In genomic region chr10:96930469-96930868, GRCh38 we compare ENCODE assay signal across 19 cellular contexts.
DNase-seq lines count a peak whose midpoint lies in the region; ATAC-seq, FAIRE-seq and TF ChIP-seq lines count a peak whose summit lies in the region.
"Had no signal": no experiment of that assay in that cellular context is flagged by ENCODE, and none has a peak within 500 bp of the region (broad histone marks: within the 10 kb centered on the region; RNA-seq: fewer than 3 reads in every experiment).

No MANE protein-coding gene starts in this region.

- WGBS in pancreas, 2 donors, result 57 to 59% methylated on average over 5 of the region's 5 CpGs

- FAIRE-seq in pancreas (lab: Jason Lieb, UNC), result no peak
- FAIRE-seq: D721Med, G401.6, GM12892, K562 had no signal

- H3K27ac ChIP-seq in lower lobe of right lung, result no peak overlapping the region
- peak overlapping the region in 1 of 4 donors; percentile 20 for H3K27ac ChIP-seq in pancreas
- H3K27ac ChIP-seq: C4-2B, HL-60 had no signal

- H3K4me1 ChIP-seq in lower lobe of right lung (no peaks in the 10 kb centered on the region), pancreas (peaks cover 0 to 19% (median 0%) of the 10 kb centered on the region in 3 donors)
- H3K4me1 ChIP-seq: Caco-2 had no signal

- no peak overlapping the region for H3K4me3 ChIP-seq in lower lobe of right lung
- no peak overlapping the region for H3K4me3 ChIP-seq in pancreas
- H3K4me3 ChIP-seq: K562 had no signal

- no peaks in the 10 kb centered on the region for H3K36me3 ChIP-seq in lower lobe of right lung
- no peaks in the 10 kb centered on the region for H3K36me3 ChIP-seq in pancreas

- peak; percentile 83 for DNase-seq in NCI-H82 (lab: John Stamatoyannopoulos, UW)
- DNase-seq in lower lobe of right lung, result no peak
- no peak for DNase-seq in pancreas
- no peak for DNase-seq in activated CD4-positive, alpha-beta T cell treated with anti-CD3 and anti-CD28 coated beads, Interleukin-2, amount 50 U/mL, for 1 hour
- DNase-seq: ACHN; Caco-2; CD4-positive, alpha-beta T cell; GOT3; H7; IMR-90 had no signal

- TF ChIP-seq CTCF in lower lobe of right lung (IDR thresholded peaks at IDR 0.05) (no peak), pancreas (IDR thresholded peaks at IDR 0.05) (no peak)

- H3K27me3 ChIP-seq in lower lobe of right lung (ENCODE audit: low read depth), result no peaks in the 10 kb centered on the region
- H3K27me3 ChIP-seq in pancreas, result no peaks in the 10 kb centered on the region

- ATAC-seq in lower lobe of right lung (peak; percentile 53 to 74), pancreas (peak in 3 of 4 donors; percentile 25 to 66 (median 42)), GM21717 (IDR thresholded peaks at IDR 0.05; ENCODE audit: unreplicated experiment) (no peak), HG03108 (IDR thresholded peaks at IDR 0.05; ENCODE audit: unreplicated experiment) (no peak), GM21390 (IDR thresholded peaks at IDR 0.05; ENCODE audit: unreplicated experiment) (no peak)
- ATAC-seq: K562 had no signal

- no peaks in the 10 kb centered on the region for H3K9me3 ChIP-seq in lower lobe of right lung
- H3K9me3 ChIP-seq in pancreas, result no peaks in the 10 kb centered on the region
- H3K9me3 ChIP-seq: Caco-2 had no signal

- intact Hi-C loops in lower lobe of right lung (cut with DNase I) (no loop called here), pancreas (cut with DNase I) (no loop called here)

Comparison
In these comparisons a context has a peak if more than half of its experiments do, and no peak if none do; other contexts are left out.
1. ATAC-seq: peak in lower lobe of right lung (2 of 2) and pancreas (3 of 4); none in GM21717 (single experiment), HG03108 (single experiment) and GM21390 (single experiment).